10 cellular contexts compared by ENCODE assay signal in genomic region chr2:85175369-85176299, GRCh38. TPM values are rescaled to one million over a fixed set of nuclear protein-coding genes. Genes with fewer than 3 reads are reported as not detected.
DNase-seq lines count a peak whose midpoint lies in the region; ATAC-seq, FAIRE-seq and TF ChIP-seq lines count a peak whose summit lies in the region.
"Had no signal": no experiment of that assay in that cellular context is flagged by ENCODE, and none has a peak within 500 bp of the region (broad histone marks: within the 10 kb centered on the region; RNA-seq: fewer than 3 reads in every experiment).

No MANE protein-coding gene starts in this region.

- FAIRE-seq in HTR-8/SVneo (lab: Jason Lieb, UNC) (peak; percentile 95), frontal cortex (lab: Jason Lieb, UNC) (no peak)

- H3K27me3 ChIP-seq in subcutaneous abdominal adipose tissue (ENCODE audit: control insufficient read depth in 5 of 5, insufficient read depth in 4 of 5, low read length in 5 of 5): no peaks in the 10 kb centered on the region

- no peak for ATAC-seq in HG02610 (IDR thresholded peaks at IDR 0.05; ENCODE audit: unreplicated experiment)

- no peak for TF ChIP-seq CTCF in astrocyte of the cerebellum (IDR thresholded peaks at IDR 0.05; ENCODE audit: low read depth, low read length, missing control alignments)

- in situ Hi-C loops in astrocyte of the cerebellum (cut with HindIII; ENCODE audit: low sequenced_read_pairs): no loop called here

- H3K9ac ChIP-seq in subcutaneous abdominal adipose tissue (ENCODE audit: low read length in 5 of 5): no peak overlapping the region

- H3K4me1 ChIP-seq in subcutaneous abdominal adipose tissue (ENCODE audit: control insufficient read depth in 5 of 5, insufficient read depth in 5 of 5, low read length in 5 of 5): peaks cover 8 to 56% (median 39%) of the 10 kb centered on the region in 5 donors

- H3K36me3 ChIP-seq in subcutaneous abdominal adipose tissue (ENCODE audit: control insufficient read depth in 5 of 5, insufficient read depth in 5 of 5, low read length in 5 of 5): no peaks in the 10 kb centered on the region

- H3K27ac ChIP-seq in subcutaneous abdominal adipose tissue (ENCODE audit: low read depth, low read length): peak overlapping the region; percentile 17

- DNase-seq in HTR-8/SVneo (ENCODE audit: insufficient read length, low spot score): peak; percentile 60
- peak; percentile 60 for DNase-seq in astrocyte of the cerebellum (ENCODE audit: low read depth)
- DNase-seq in iPS-NIHi11 (ENCODE audit: low spot score): peak; percentile 56
- DNase-seq in Kasumi-1 (lab: John Stamatoyannopoulos, UW): no peak
- no peak for DNase-seq in frontal cortex (ENCODE audit: low spot score in 2 of 2)
- no peak for DNase-seq in NCI-H1694 treated with DMSO at 0.1 percent for 48 hours (lab: John Stamatoyannopoulos, UW)
- DNase-seq: activated naive CD8-positive, alpha-beta T cell treated with anti-CD3 and anti-CD28 coated beads for 36 hours; naive B cell had no signal

- no peaks in the 10 kb centered on the region for H3K9me3 ChIP-seq in subcutaneous abdominal adipose tissue (ENCODE audit: control insufficient read depth in 5 of 5, low read length in 5 of 5)

- H3K4me3 ChIP-seq in astrocyte of the cerebellum (ENCODE audit: low read depth, low read length) (no peak overlapping the region), subcutaneous abdominal adipose tissue (ENCODE audit: low read depth in 1 of 5, low read length in 5 of 5) (no peak overlapping the region)

RNA-seq across cellular contexts. Expression of gene TCF7L1, which starts 42.4 kb away (rescaled TPM):
- 0.41 TPM for total RNA-seq in frontal cortex

Comparison
In these comparisons a context has a peak if more than half of its experiments do, and no peak if none do; other contexts are left out.
1. DNase-seq: peak in HTR-8/SVneo (single experiment), astrocyte of the cerebellum (single experiment) and iPS-NIHi11 (single experiment); none in Kasumi-1 (0 of 2), frontal cortex (0 of 2) and NCI-H1694 treated with DMSO at 0.1 percent for 48 hours (single experiment).